In the genomic region with DNA sequence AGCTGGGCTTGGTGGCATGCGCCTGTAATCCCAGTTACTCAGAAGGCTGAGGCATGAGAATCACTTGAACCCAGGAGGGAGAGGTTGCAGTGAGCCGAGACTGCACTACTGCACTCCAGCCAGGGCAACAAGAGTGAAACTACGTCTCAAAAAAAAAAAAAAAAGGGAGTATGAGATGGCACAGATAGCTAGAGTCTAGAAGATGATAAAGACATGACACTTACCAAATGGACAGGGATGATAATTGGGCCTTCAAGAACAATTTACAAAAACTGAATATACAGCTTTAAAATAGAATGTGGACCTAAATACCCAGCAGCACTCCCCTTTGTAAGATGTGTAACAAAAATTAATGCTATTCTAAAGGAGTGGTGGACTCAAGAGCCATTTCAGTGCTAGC, we compare ENCODE assay signal across 29 cellular contexts. TPM values are rescaled to one million over a fixed set of nuclear protein-coding genes. Genes with fewer than 3 reads are reported as not detected.
DNase-seq lines count a peak whose midpoint lies in the region; ATAC-seq lines count a peak whose summit lies in the region.
"Had no signal": no experiment of that assay in that cellular context is flagged by ENCODE, and none has a peak within 500 bp of the region (broad histone marks: within the 10 kb centered on the region; RNA-seq: fewer than 3 reads in every experiment).

No MANE protein-coding gene starts in this region.

- H3K27ac Mint-ChIP-seq in activated T-cell treated with anti-CD3 and anti-CD28 coated beads, Interleukin-2, amount 50 U/mL, for 24 hours = peak overlapping the region; percentile 32
- peak overlapping the region in 6 of 7 donors; percentile 43 to 100 (median 56) for H3K27ac Mint-ChIP-seq in CD4-positive, alpha-beta memory T cell
- peak overlapping the region; percentile 56 for H3K27ac Mint-ChIP-seq in T-helper 17 cell
- peak overlapping the region in 7 of 10 donors; percentile 6 to 99 (median 78) for H3K27ac Mint-ChIP-seq in naive thymus-derived CD8-positive, alpha-beta T cell
- H3K27ac Mint-ChIP-seq: activated CD4-positive, alpha-beta memory T cell treated with anti-CD3 and anti-CD28 coated beads for 36 hours had no signal

- DNase-seq in activated T-cell treated with anti-CD3 and anti-CD28 coated beads, Interleukin-2, amount 50 U/mL, for 24 hours = no peak
- DNase-seq in activated T-cell treated with anti-CD3 and anti-CD28 coated beads, Interleukin-2, amount 50 U/mL, for 1 hour = no peak
- no peak for DNase-seq in CD4-positive, alpha-beta memory T cell
- no peak for DNase-seq in T-helper 17 cell
- no peak for DNase-seq in naive thymus-derived CD8-positive, alpha-beta T cell
- no peak for DNase-seq in stimulated activated CD4-positive, alpha-beta T cell treated with anti-CD3 and anti-CD28 coated beads, Interleukin-2, amount 100 ng/mL, for 24 hours
- DNase-seq in mesenteric fat pad (ENCODE audit: low spot score) = no peak
- DNase-seq in activated CD4-positive, alpha-beta T cell treated with anti-CD3 and anti-CD28 coated beads for 48 hours = no peak
- DNase-seq: activated CD4-positive, alpha-beta memory T cell treated with anti-CD3 and anti-CD28 coated beads for 36 hours; activated CD4-positive, CD25-positive, alpha-beta regulatory T cell; activated gamma-delta T cell treated with Interleukin-2 at 50 U/mL for 16 hours; amygdala; DMS 273 treated with DMSO at 0.1 percent for 48 hours; KBM-7; kidney glomerular epithelial cell; MG63; NCI-H1105; NCI-H187; NCI-H82; stimulated activated CD4-positive, alpha-beta T cell treated with anti-CD3 and anti-CD28 coated beads, Interleukin-1b, Interleukin-23, amount 100 ng/mL, for 48 hours; T-helper 1 cell; tibial artery had no signal

- H3K4me3 Mint-ChIP-seq in activated T-cell treated with anti-CD3 and anti-CD28 coated beads, Interleukin-2, amount 50 U/mL, for 24 hours = no peak overlapping the region
- H3K4me3 Mint-ChIP-seq in CD4-positive, alpha-beta memory T cell = peak overlapping the region in 7 of 8 donors; percentile 12 to 100 (median 55)
- no peak overlapping the region for H3K4me3 Mint-ChIP-seq in T-helper 17 cell
- peak overlapping the region in 8 of 10 donors; percentile 36 to 100 (median 80) for H3K4me3 Mint-ChIP-seq in naive thymus-derived CD8-positive, alpha-beta T cell

- POLR2A ChIA-PET in CD4-positive, alpha-beta memory T cell (lab: Charles Lee; ENCODE audit: partially characterized antibody) = interaction anchor here (1.0 to 1.8 kb wide), 2 partner anchors 68 to 88 kb away, joined by 4 to 7 read pairs; a partner anchor contains a TSS
- POLR2A ChIA-PET in naive thymus-derived CD8-positive, alpha-beta T cell (lab: Charles Lee) = interaction anchor here (0.8 to 1.2 kb wide), 3 partner anchors 67 to 88 kb away, joined by 4 to 7 read pairs (median 4); no protein-coding TSS in a partner anchor

- H3K9me3 Mint-ChIP-seq in activated T-cell treated with anti-CD3 and anti-CD28 coated beads, Interleukin-2, amount 50 U/mL, for 24 hours = no peaks in the 10 kb centered on the region
- peaks cover 0 to 8% (median 0%) of the 10 kb centered on the region in 8 donors for H3K9me3 Mint-ChIP-seq in CD4-positive, alpha-beta memory T cell
- no peaks in the 10 kb centered on the region for H3K9me3 Mint-ChIP-seq in naive thymus-derived CD8-positive, alpha-beta T cell
- H3K9me3 Mint-ChIP-seq: activated CD4-positive, alpha-beta memory T cell treated with anti-CD3 and anti-CD28 coated beads for 36 hours had no signal

- no peak overlapping the region for H3K27ac ChIP-seq in CD4-positive, alpha-beta memory T cell (ENCODE audit: low read depth, low read length)
- H3K27ac ChIP-seq: A549, neutrophil, right atrium auricular region, RWPE1, tibial artery had no signal

- peaks cover 61% of the 10 kb centered on the region for H3K36me3 Mint-ChIP-seq in activated T-cell treated with anti-CD3 and anti-CD28 coated beads, Interleukin-2, amount 50 U/mL, for 24 hours (ENCODE audit: low read depth)
- peaks cover 17 to 41% of the 10 kb centered on the region in 2 donors for H3K36me3 Mint-ChIP-seq in CD4-positive, alpha-beta memory T cell
- peaks cover 4% of the 10 kb centered on the region for H3K36me3 Mint-ChIP-seq in T-helper 17 cell (ENCODE audit: low read depth)
- peaks cover 0 to 33% (median 15%) of the 10 kb centered on the region in 3 donors for H3K36me3 Mint-ChIP-seq in naive thymus-derived CD8-positive, alpha-beta T cell

- no peaks in the 10 kb centered on the region for H3K27me3 ChIP-seq in CD4-positive, alpha-beta memory T cell (ENCODE audit: insufficient read depth, low read length)
- H3K27me3 ChIP-seq: MG63, neutrophil, right atrium auricular region, tibial artery had no signal

- CTCF ChIA-PET in CD4-positive, alpha-beta memory T cell (lab: Charles Lee; ENCODE audit: partially characterized antibody) = interaction anchor here (0.6 to 1.2 kb wide), 5 partner anchors 17 to 275 kb away, joined by 3 to 5 read pairs (median 3); a partner anchor contains a TSS

- H3K4me3 ChIP-seq in CD4-positive, alpha-beta memory T cell (ENCODE audit: low read length in 2 of 2) = no peak overlapping the region
- H3K4me3 ChIP-seq: A549, GM12878, lung, MG63, right atrium auricular region, smooth muscle cell, tibial artery had no signal

- ATAC-seq in T-helper 17 cell = no peak
- no peak for ATAC-seq in naive thymus-derived CD8-positive, alpha-beta T cell
- ATAC-seq: A549, GM12878 had no signal

- H3K36me3 ChIP-seq in CD4-positive, alpha-beta memory T cell (ENCODE audit: insufficient read depth, low read length) = no peaks in the 10 kb centered on the region
- H3K36me3 ChIP-seq: neutrophil, right atrium auricular region had no signal

- peaks cover 58% of the 10 kb centered on the region for H3K4me1 Mint-ChIP-seq in activated T-cell treated with anti-CD3 and anti-CD28 coated beads, Interleukin-2, amount 50 U/mL, for 24 hours (ENCODE audit: low read depth)
- peaks cover 41 to 72% (median 54%) of the 10 kb centered on the region in 4 donors for H3K4me1 Mint-ChIP-seq in CD4-positive, alpha-beta memory T cell
- peaks cover 40% of the 10 kb centered on the region for H3K4me1 Mint-ChIP-seq in T-helper 17 cell
- peaks cover 32 to 72% (median 60%) of the 10 kb centered on the region in 4 donors for H3K4me1 Mint-ChIP-seq in naive thymus-derived CD8-positive, alpha-beta T cell

- peaks cover 38% of the 10 kb centered on the region for H3K4me1 ChIP-seq in CD4-positive, alpha-beta memory T cell (ENCODE audit: insufficient read depth, low read length)

- no peaks in the 10 kb centered on the region for H3K9me3 ChIP-seq in CD4-positive, alpha-beta memory T cell (ENCODE audit: control insufficient read depth in 1 of 2, low read length in 2 of 2)
- no peaks in the 10 kb centered on the region for H3K9me3 ChIP-seq in T-helper 17 cell (ENCODE audit: control insufficient read depth, low read length, poor library complexity, severe bottlenecking)
- H3K9me3 ChIP-seq: A549, neutrophil, right atrium auricular region, tibial artery had no signal

- H3K27me3 Mint-ChIP-seq in activated T-cell treated with anti-CD3 and anti-CD28 coated beads, Interleukin-2, amount 50 U/mL, for 24 hours = no peaks in the 10 kb centered on the region
- no peaks in the 10 kb centered on the region for H3K27me3 Mint-ChIP-seq in CD4-positive, alpha-beta memory T cell
- H3K27me3 Mint-ChIP-seq in T-helper 17 cell = no peaks in the 10 kb centered on the region
- no peaks in the 10 kb centered on the region for H3K27me3 Mint-ChIP-seq in naive thymus-derived CD8-positive, alpha-beta T cell
- H3K27me3 Mint-ChIP-seq: activated CD4-positive, alpha-beta memory T cell treated with anti-CD3 and anti-CD28 coated beads for 36 hours had no signal

- intact Hi-C loops in CD4-positive, alpha-beta memory T cell (cut with micrococcal nuclease) = no loop called here

RNA-seq across cellular contexts. Expression of a gene that starts 2.7 kb away (rescaled TPM):
- 10 to 100 TPM; 25.8 to 29.3 TPM for total RNA-seq in CD4-positive, alpha-beta memory T cell
- polyA plus RNA-seq in CD4-positive, alpha-beta memory T cell = 10 to 100 TPM; 15.7 to 16.4 TPM
- 10 to 100 TPM; 13.7 to 14.1 TPM for total RNA-seq in T-helper 17 cell
- 10 to 100 TPM; 40.6 to 41.6 TPM for total RNA-seq in naive thymus-derived CD8-positive, alpha-beta T cell
- 10 to 100 TPM; 14.7 to 17.5 (median 16.9) TPM for polyA plus RNA-seq in naive thymus-derived CD8-positive, alpha-beta T cell
- total RNA-seq in mesenteric fat pad = 6.9 TPM

RNA-seq across cellular contexts. Expression of a gene that starts 2.8 kb away (rescaled TPM):
- total RNA-seq in CD4-positive, alpha-beta memory T cell = 1 to 10 TPM; 3.8 to 6.2 TPM
- 1 to 10 TPM; 2.1 to 6.4 TPM for polyA plus RNA-seq in CD4-positive, alpha-beta memory T cell
- total RNA-seq in T-helper 17 cell = 1 to 10 TPM; 8.2 to 9.6 TPM
- total RNA-seq in naive thymus-derived CD8-positive, alpha-beta T cell = 1 to 10 TPM; 3.2 to 3.3 TPM
- polyA plus RNA-seq in naive thymus-derived CD8-positive, alpha-beta T cell = 1 to 10 TPM; 1.7 to 2.9 (median 1.9) TPM
- 0.29 TPM for total RNA-seq in mesenteric fat pad

Comparison
In these comparisons a context has a peak if more than half of its experiments do, and no peak if none do; other contexts are left out.
1. H3K4me3 Mint-ChIP-seq: peak in CD4-positive, alpha-beta memory T cell (7 of 8) and naive thymus-derived CD8-positive, alpha-beta T cell (8 of 10); none in activated T-cell treated with anti-CD3 and anti-CD28 coated beads, Interleukin-2, amount 50 U/mL, for 24 hours (single experiment) and T-helper 17 cell (single experiment).
2. Peak in every context shown above with its lines, with median percentiles within 50 percentile points of each other: H3K27ac Mint-ChIP-seq.